In the genomic region with DNA sequence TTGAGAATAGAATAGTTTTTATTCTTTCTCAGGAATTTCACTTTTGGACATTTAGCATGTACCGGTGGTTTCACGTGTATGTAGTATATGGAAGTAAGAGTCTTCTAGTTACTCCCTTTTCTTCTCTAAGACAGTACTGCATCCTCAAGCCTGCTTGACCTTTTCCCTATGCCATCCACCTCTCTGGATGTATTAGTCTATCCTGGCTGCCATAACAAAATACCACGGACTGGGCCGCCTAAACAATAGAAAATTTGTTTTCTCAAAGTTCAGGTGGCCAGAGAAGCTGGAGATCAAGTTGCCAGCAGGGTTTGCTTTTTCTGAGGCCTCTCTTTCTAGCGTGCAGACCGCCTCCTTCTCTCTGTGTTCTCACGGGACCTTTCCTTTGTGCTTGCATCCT, we compare ENCODE assay signal across 10 cellular contexts. TPM values are rescaled to one million over a fixed set of nuclear protein-coding genes. Genes with fewer than 3 reads are reported as not detected.
DNase-seq lines count a peak whose midpoint lies in the region; ATAC-seq and TF ChIP-seq lines count a peak whose summit lies in the region.
"Had no signal": no experiment of that assay in that cellular context is flagged by ENCODE, and none has a peak within 500 bp of the region (broad histone marks: within the 10 kb centered on the region; RNA-seq: fewer than 3 reads in every experiment).

No MANE protein-coding gene starts in this region.

- TF ChIP-seq CTCF in heart left ventricle (IDR thresholded peaks at IDR 0.05) = no peak
- no peak for TF ChIP-seq CTCF in KMS-11 (conservative IDR thresholded peaks at IDR 0.05; ENCODE audit: low read depth, low read length)
- no peak for TF ChIP-seq CTCF in brain (conservative IDR thresholded peaks at IDR 0.05)
- no peak for TF ChIP-seq CTCF in dorsolateral prefrontal cortex (IDR thresholded peaks at IDR 0.05 in 54 of 56, conservative IDR thresholded peaks at IDR 0.05 in 2 of 56; ENCODE audit: low read depth in 1 of 56, partially characterized antibody in 56 of 56)

- peak overlapping the region in 9 of 12 donors; percentile 70 to 92 (median 91) for H3K27ac ChIP-seq in heart left ventricle
- no peak overlapping the region for H3K27ac ChIP-seq in KMS-11
- H3K27ac ChIP-seq in thymus (ENCODE audit: low read depth) = peak overlapping the region; percentile 33
- peak overlapping the region in 2 of 59 donors; percentile 21 to 81 for H3K27ac ChIP-seq in dorsolateral prefrontal cortex
- H3K27ac ChIP-seq: breast epithelium had no signal

- H3K27me3 ChIP-seq in heart left ventricle (no peaks in the 10 kb centered on the region), KMS-11 (ENCODE audit: insufficient read depth, low read depth) (no peaks in the 10 kb centered on the region), thymus (ENCODE audit: control insufficient read depth, insufficient read depth) (no peaks in the 10 kb centered on the region), dorsolateral prefrontal cortex (no peaks in the 10 kb centered on the region)
- H3K27me3 ChIP-seq: breast epithelium had no signal

- H3K27me3 Mint-ChIP-seq in brain = peaks cover 6% of the 10 kb centered on the region

- H3K4me2 ChIP-seq in KMS-11 = peak overlapping the region; percentile 53; the same call in 1 of the 2 replicates

- H3K4me3 ChIP-seq in heart left ventricle = peak overlapping the region in 6 of 12 donors; percentile 58 to 92 (median 88)
- no peak overlapping the region for H3K4me3 ChIP-seq in KMS-11 (IDR thresholded peaks at IDR 0.05; ENCODE audit: insufficient read depth, low read depth, low read length)
- H3K4me3 ChIP-seq in thymus (ENCODE audit: low read length) = no peak overlapping the region
- H3K4me3 ChIP-seq in dorsolateral prefrontal cortex = peak overlapping the region in 17 of 59 donors; percentile 57 to 90 (median 85)

- H3K9me3 ChIP-seq in heart left ventricle (no peaks in the 10 kb centered on the region), thymus (ENCODE audit: control insufficient read depth) (no peaks in the 10 kb centered on the region)
- H3K9me3 ChIP-seq: breast epithelium, psoas muscle had no signal

- no peak overlapping the region for H3K27ac Mint-ChIP-seq in brain
- H3K27ac Mint-ChIP-seq: HFFc6 had no signal

- peak overlapping the region; percentile 27 to 80 (median 49) for H3K4me3 Mint-ChIP-seq in brain

- TF ChIP-seq POLR2A in heart left ventricle (IDR thresholded peaks at IDR 0.05) = no peak

- H3K4me1 Mint-ChIP-seq in brain = peaks cover 30% of the 10 kb centered on the region

- peaks cover 10% of the 10 kb centered on the region for H3K36me3 Mint-ChIP-seq in brain

- no peaks in the 10 kb centered on the region for H4K20me1 ChIP-seq in KMS-11 (ENCODE audit: insufficient read depth)

- peaks cover 0 to 3% (median 1%) of the 10 kb centered on the region in 5 experiments for H3K9me3 Mint-ChIP-seq in brain

- H3K36me3 ChIP-seq in heart left ventricle (peaks cover 0 to 15% (median 0%) of the 10 kb centered on the region in 9 donors), KMS-11 (ENCODE audit: insufficient read depth) (no peaks in the 10 kb centered on the region), thymus (ENCODE audit: control insufficient read depth, insufficient read depth) (peaks cover 3% of the 10 kb centered on the region)
- H3K36me3 ChIP-seq: breast epithelium had no signal

- H3K79me2 ChIP-seq in KMS-11 (ENCODE audit: insufficient read depth, low read depth) = no peaks in the 10 kb centered on the region

- H3K9ac ChIP-seq in KMS-11 = no peak overlapping the region

- intact Hi-C loops in heart left ventricle (cut with DNase I) (no loop called here), Right ventricle myocardium inferior (cut with DNase I) (loop anchor here (5.0 kb wide), 1 partner anchor 50 kb away; the partner anchor contains the start of gene RNF144A), dorsolateral prefrontal cortex (cut with DNase I) (no loop called here)

- no peak for DNase-seq in heart left ventricle
- no peak for DNase-seq in Right ventricle myocardium inferior (ENCODE audit: missing footprints)
- no peak for DNase-seq in dorsolateral prefrontal cortex
- no peak for DNase-seq in NCI-H69 (lab: John Stamatoyannopoulos, UW)
- DNase-seq: HFFc6, psoas muscle had no signal

- no peak for ATAC-seq in heart left ventricle
- ATAC-seq in Right ventricle myocardium inferior = no peak

- H2AFZ ChIP-seq in KMS-11 (ENCODE audit: low read depth) = no peak overlapping the region

- 73 to 78% (median 75%) methylated on average over 7 of the region's 7 CpGs for WGBS in heart left ventricle, 4 donors
- WGBS in thymus = 83% methylated on average over 7 of the region's 7 CpGs

- peaks cover 0 to 34% (median 24%) of the 10 kb centered on the region in 12 donors for H3K4me1 ChIP-seq in heart left ventricle
- H3K4me1 ChIP-seq in KMS-11 (ENCODE audit: low read depth, poor library complexity, severe bottlenecking) = peaks cover 9% of the 10 kb centered on the region
- peaks cover 6% of the 10 kb centered on the region for H3K4me1 ChIP-seq in thymus (ENCODE audit: control insufficient read depth, insufficient read depth, low read length)
- H3K4me1 ChIP-seq: breast epithelium had no signal

RNA-seq across cellular contexts. Expression of gene CMPK2, which starts 1.3 kb away (rescaled TPM):
- 10 to 100 TPM in 2 of 9 donors, 1 to 10 TPM in 7; 3.3 to 33.2 (median 6.5) TPM for total RNA-seq in heart left ventricle
- polyA plus RNA-seq in heart left ventricle = 1 to 10 TPM; 2.0 to 3.5 TPM
- total RNA-seq in Right ventricle myocardium inferior = 3.4 TPM
- polyA plus RNA-seq in brain (ENCODE audit: insufficient read depth, low read depth, low replicate concordance) = 5.9 TPM
- polyA plus RNA-seq in thymus = 9.3 TPM
- total RNA-seq in dorsolateral prefrontal cortex = 10 to 100 TPM in 73 of 120 experiments, 1 to 10 TPM in 47; 4.9 to 45.8 (median 10.7) TPM
- total RNA-seq: HFFc6 had no signal

RNA-seq across cellular contexts. Expression of gene RSAD2, which starts 10.6 kb away (rescaled TPM):
- total RNA-seq in heart left ventricle (10 to 100 TPM in 2 of 9 donors, 1 to 10 TPM in 7; 1.2 to 18.0 (median 4.8) TPM), Right ventricle myocardium inferior (3.3 TPM), dorsolateral prefrontal cortex (10 to 100 TPM in 27 of 120 experiments, 1 to 10 TPM in 93; 2.4 to 51.2 (median 7.7) TPM)
- polyA plus RNA-seq in heart left ventricle (1 to 10 TPM; 1.9 to 2.9 TPM), brain (ENCODE audit: insufficient read depth, low read depth, low replicate concordance) (2.4 TPM), thymus (8.2 TPM)
- total RNA-seq: HFFc6 had no signal

RNA-seq across cellular contexts. Expression of gene RNF144A, which starts 50.2 kb away (rescaled TPM):
- 10 to 100 TPM; 10.3 to 27.2 (median 14.9) TPM for total RNA-seq in heart left ventricle
- 1 to 10 TPM; 3.5 to 6.4 TPM for polyA plus RNA-seq in heart left ventricle
- total RNA-seq in Right ventricle myocardium inferior = 16.9 TPM
- 27.5 TPM for polyA plus RNA-seq in brain (ENCODE audit: insufficient read depth, low read depth, low replicate concordance)
- polyA plus RNA-seq in thymus = 4.0 TPM
- 100 to 1,000 TPM in 23 of 120 experiments, 10 to 100 TPM in 97; 49.5 to 144 (median 83.6) TPM for total RNA-seq in dorsolateral prefrontal cortex
- total RNA-seq: HFFc6 had no signal
